Comparison of ENCODE assay signal across 8 cellular contexts in the genomic region with DNA sequence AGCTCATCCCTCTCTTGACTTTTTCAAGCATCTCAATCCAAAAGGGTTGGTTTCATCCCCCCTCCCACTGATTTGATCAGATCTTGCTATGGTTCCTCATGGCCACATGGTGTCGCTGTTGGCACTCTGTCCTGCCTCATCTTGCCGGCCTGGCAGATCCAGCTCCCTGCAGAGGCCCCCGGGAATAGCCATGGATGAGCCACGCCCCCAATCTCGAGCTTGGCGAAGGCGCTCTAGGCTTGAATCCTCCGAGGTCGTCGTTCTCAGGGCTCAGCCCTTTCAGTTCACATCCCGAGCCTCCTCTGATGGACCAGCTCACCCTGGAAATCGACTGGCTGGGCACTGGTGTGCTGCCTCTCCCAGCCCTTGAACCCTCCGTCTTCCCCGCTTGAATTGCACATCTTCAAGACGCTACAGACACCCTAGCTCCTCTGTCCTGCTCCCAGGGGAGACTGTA.
DNase-seq lines count a peak whose midpoint lies in the region; ATAC-seq and TF ChIP-seq lines count a peak whose summit lies in the region.

No MANE protein-coding gene starts in this region.

- TF ChIP-seq POLR2A in breast epithelium (IDR thresholded peaks at IDR 0.05): no peak
- no peak for TF ChIP-seq POLR2A in spleen (IDR thresholded peaks at IDR 0.05)

- H3K27me3 ChIP-seq in OCI-LY3 (ENCODE audit: low read depth, low read length): no peaks in the 10 kb centered on the region
- H3K27me3 ChIP-seq in breast epithelium: peaks cover 0 to 12% of the 10 kb centered on the region in 2 donors
- peaks cover 0 to 41% (median 0%) of the 10 kb centered on the region in 7 donors for H3K27me3 ChIP-seq in spleen (replicated peaks in 1 of 7)

- H3K4me1 ChIP-seq in OCI-LY3 (ENCODE audit: low read length) (no peaks in the 10 kb centered on the region), breast epithelium (no peaks in the 10 kb centered on the region), spleen (peaks cover 0 to 5% (median 4%) of the 10 kb centered on the region in 6 donors)

- no peaks in the 10 kb centered on the region for H4K20me1 ChIP-seq in OCI-LY3 (ENCODE audit: insufficient read depth, low read length)

- H3K27ac ChIP-seq in OCI-LY3 (ENCODE audit: low read length): no peak overlapping the region
- no peak overlapping the region for H3K27ac ChIP-seq in breast epithelium
- H3K27ac ChIP-seq in spleen: no peak overlapping the region

- 8 to 13% (median 10%) methylated on average over 12 to 15 of the region's 15 CpGs for whole genome bisulfite sequencing in spleen, 5 donors

- DNase-seq in NCI-H1436 (lab: John Stamatoyannopoulos, UW) (peak; percentile 81), NCI-H1436 treated with DMSO at 0.1 percent for 48 hours (lab: John Stamatoyannopoulos, UW) (no peak), KBM-7 (peak; percentile 61), breast epithelium (ENCODE audit: low spot score in 2 of 2) (peak; percentile 45 to 60), inferior parietal cortex (ENCODE audit: extremely low spot score) (peak; percentile 68), spleen (peak; percentile 79)

- no peak overlapping the region for H2AFZ ChIP-seq in OCI-LY3 (ENCODE audit: low read depth, low read length)

- in situ Hi-C loops in KBM-7 (cut with MboI; ENCODE audit: low pct_unique_long_range_greater_than_20kb, low sequenced_read_pairs): no loop called here

- ATAC-seq in HG03039 (IDR thresholded peaks at IDR 0.05; ENCODE audit: unreplicated experiment): no peak

- H3K9me3 ChIP-seq in OCI-LY3 (ENCODE audit: insufficient read depth, low read length) (no peaks in the 10 kb centered on the region), breast epithelium (no peaks in the 10 kb centered on the region), spleen (no peaks in the 10 kb centered on the region)

- no peak overlapping the region for H3K4me3 ChIP-seq in OCI-LY3 (ENCODE audit: low read length)
- peak overlapping the region in 2 of 3 donors; percentile 11 to 52 for H3K4me3 ChIP-seq in breast epithelium
- no peak overlapping the region for H3K4me3 ChIP-seq in spleen

- no peaks in the 10 kb centered on the region for H3K79me2 ChIP-seq in OCI-LY3 (ENCODE audit: low read length)

- intact Hi-C loops in breast epithelium (cut with DNase I; ENCODE audit: low total_unique reads): no loop called here
- intact Hi-C loops in spleen (cut with DNase I; ENCODE audit: low total_unique reads): loop anchor here (10.0 kb wide), 1 partner anchor 540 kb away; no protein-coding TSS in a partner anchor

- H3K9ac ChIP-seq in OCI-LY3 (ENCODE audit: low read length): no peak overlapping the region

- H3K4me2 ChIP-seq in OCI-LY3 (ENCODE audit: low read length): no peak overlapping the region

- peak; percentile 85 for TF ChIP-seq CTCF in OCI-LY3 (IDR thresholded peaks at IDR 0.05; ENCODE audit: low read depth, low read length)
- peak; percentile 45 to 79 (median 74) for TF ChIP-seq CTCF in breast epithelium (IDR thresholded peaks at IDR 0.05)
- TF ChIP-seq CTCF in spleen (IDR thresholded peaks at IDR 0.05 in 8 of 11, conservative IDR thresholded peaks at IDR 0.05 in 3 of 11): peak in 10 of 11 experiments; percentile 32 to 73 (median 64)

- no peaks in the 10 kb centered on the region for H3K36me3 ChIP-seq in OCI-LY3 (replicated peaks; ENCODE audit: low read depth, low read length)
- no peaks in the 10 kb centered on the region for H3K36me3 ChIP-seq in breast epithelium
- H3K36me3 ChIP-seq in spleen: no peaks in the 10 kb centered on the region

Comparison
In these comparisons a context has a peak if more than half of its experiments do, and no peak if none do; other contexts are left out.
1. H3K4me3 ChIP-seq: peak in breast epithelium (2 of 3); none in OCI-LY3 (single experiment) and spleen (0 of 8).
2. Peak in every context shown above with its lines, with median percentiles within 50 percentile points of each other: CTCF ChIP-seq.